Comparison of ENCODE assay signal across 16 cellular contexts in genomic region chr9:70263421-70263820, GRCh38. TPM values are rescaled to one million over a fixed set of nuclear protein-coding genes. Genes with fewer than 3 reads are reported as not detected.
DNase-seq lines count a peak whose midpoint lies in the region; ATAC-seq, FAIRE-seq and TF ChIP-seq lines count a peak whose summit lies in the region.
"Had no signal": no experiment of that assay in that cellular context is flagged by ENCODE, and none has a peak within 500 bp of the region (broad histone marks: within the 10 kb centered on the region; RNA-seq: fewer than 3 reads in every experiment).

No MANE protein-coding gene starts in this region.

- no peak for TF ChIP-seq CTCF in AG10803 (conservative IDR thresholded peaks at IDR 0.05; ENCODE audit: low read length)
- no peak for TF ChIP-seq CTCF in HFFc6 (IDR thresholded peaks at IDR 0.05)
- no peak for TF ChIP-seq CTCF in bronchial epithelial cell (IDR thresholded peaks at IDR 0.05; ENCODE audit: insufficient read depth, low read length, severe bottlenecking)

- no peaks in the 10 kb centered on the region; the same call in 1 of the 2 replicates for H3K27me3 Mint-ChIP-seq in HFFc6 (ENCODE audit: insufficient read depth)
- H3K27me3 Mint-ChIP-seq: activated CD4-positive, alpha-beta memory T cell treated with anti-CD3 and anti-CD28 coated beads for 36 hours had no signal

- H3K9me3 Mint-ChIP-seq in HFFc6, result peaks cover 6% of the 10 kb centered on the region
- H3K9me3 Mint-ChIP-seq: activated CD4-positive, alpha-beta memory T cell treated with anti-CD3 and anti-CD28 coated beads for 36 hours had no signal

- peaks cover 65% of the 10 kb centered on the region for H3K36me3 Mint-ChIP-seq in HFFc6 (ENCODE audit: low read depth)

- no peak for FAIRE-seq in bronchial epithelial cell (lab: Jason Lieb, UNC)

- H3K4me3 ChIP-seq in AG10803 (ENCODE audit: low read length), result no peak overlapping the region
- H3K4me3 ChIP-seq in bronchial epithelial cell (ENCODE audit: low read depth, low read length), result no peak overlapping the region

- no peaks in the 10 kb centered on the region for H3K27me3 ChIP-seq in bronchial epithelial cell (ENCODE audit: control insufficient read depth, insufficient read depth, low read length)

- no peak for ATAC-seq in HG03039 (IDR thresholded peaks at IDR 0.05; ENCODE audit: unreplicated experiment)
- ATAC-seq in esophagus mucosa, result no peak
- ATAC-seq: stimulated activated naive CD8-positive, alpha-beta T cell treated with anti-CD3 and anti-CD28 coated beads, Interleukin-15, Interleukin-2, amounts not matched to agents 100 U/mL and 50 U/mL, for 24 hours had no signal

- H3K27ac Mint-ChIP-seq in HFFc6, result peak overlapping the region; percentile 34; the same call in 1 of the 2 replicates

- DNase-seq in AG10803 (ENCODE audit: low read depth) (peak; percentile 31), HFFc6 (peak; percentile 57), bronchial epithelial cell (ENCODE audit: low read depth) (peak; percentile 61), lung microvascular endothelial cell (ENCODE audit: low read depth in 2 of 2) (peak; percentile 15 to 39), middle frontal gyrus (ENCODE audit: extremely low spot score, low spot score) (no peak)
- no peak for DNase-seq in stimulated activated naive CD4-positive, alpha-beta T cell treated with Interleukin-2 at 50 U/mL for 16 hours (lab: John Stamatoyannopoulos, UW)
- DNase-seq: activated CD4-positive, alpha-beta memory T cell treated with anti-CD3 and anti-CD28 coated beads for 36 hours; C1 segment of cervical spinal cord; Kasumi-1; NCI-H2081 treated with DMSO at 0.1 percent for 48 hours; NCI-H748 treated with DMSO at 0.1 percent for 48 hours; stimulated activated CD4-positive, alpha-beta T cell treated with anti-CD3 and anti-CD28 coated beads, Interleukin-4, amount 100 ng/mL, for 4 hours; stimulated activated naive CD8-positive, alpha-beta T cell treated with anti-CD3 and anti-CD28 coated beads, Interleukin-15, Interleukin-2, amounts not matched to agents 100 U/mL and 50 U/mL, for 24 hours; T-helper 9 cell had no signal

- H3K4me3 Mint-ChIP-seq in HFFc6, result no peak overlapping the region; the same call in 1 of the 2 replicates

- peaks cover 62% of the 10 kb centered on the region for H3K4me1 Mint-ChIP-seq in HFFc6 (ENCODE audit: low read depth)

- no peaks in the 10 kb centered on the region for H3K36me3 ChIP-seq in bronchial epithelial cell (ENCODE audit: control insufficient read depth, insufficient read depth, low read length)

RNA-seq across cellular contexts. Expression of gene SMC5, which starts 4.6 kb away (rescaled TPM):
- 10 to 100 TPM; 16.4 to 20.3 (median 19.2) TPM for total RNA-seq in HFFc6 (2021; fragmentation: NEBNext Ultra II Directional; extraction: Animal tissue kit (Norgen Biotek cat#: 25700))
- 15.2 and 16.6 TPM in 2 replicates for total RNA-seq in bronchial epithelial cell
- 12.2 and 14.7 TPM in 2 replicates for total RNA-seq in lung microvascular endothelial cell
- 13.3 TPM for total RNA-seq in esophagus mucosa

Comparison
In these comparisons a context has a peak if more than half of its experiments do, and no peak if none do; other contexts are left out.
1. DNase-seq: peak in AG10803 (single experiment), HFFc6 (single experiment), bronchial epithelial cell (single experiment) and lung microvascular endothelial cell (2 of 2); none in stimulated activated naive CD4-positive, alpha-beta T cell treated with Interleukin-2 at 50 U/mL for 16 hours (single experiment) and middle frontal gyrus (single experiment).